Comparison of ENCODE assay signal across 1 cellular context in the genomic region with DNA sequence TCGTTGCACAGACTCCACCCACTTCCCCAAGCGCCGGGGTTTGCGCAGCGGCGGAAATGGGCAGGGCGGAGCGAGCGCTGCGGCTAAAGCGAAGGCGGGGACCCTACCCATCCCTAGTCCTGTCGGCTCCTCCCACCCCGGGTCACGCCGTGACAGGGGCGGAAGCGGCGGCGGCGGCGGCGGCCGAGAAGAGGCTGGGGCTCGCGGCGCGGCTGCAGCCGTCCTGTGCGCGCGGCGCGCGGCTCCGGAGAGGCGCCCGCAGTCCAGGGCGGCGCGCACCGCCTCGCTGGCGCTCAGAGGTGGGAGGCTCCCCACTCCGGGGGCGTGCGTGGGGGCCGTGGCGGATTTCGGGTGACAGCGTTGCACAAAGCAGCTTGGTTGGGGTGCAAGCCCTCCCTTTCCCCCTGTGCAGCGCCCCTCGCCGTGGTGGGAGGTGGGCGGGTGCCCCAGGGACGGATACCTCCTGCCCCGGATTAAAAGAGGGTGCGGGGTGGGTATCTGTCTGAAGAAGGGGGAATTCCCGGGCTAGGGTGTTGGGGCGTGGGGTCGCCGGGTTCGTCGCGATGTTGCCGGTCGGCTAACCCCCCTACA.
TF ChIP-seq lines count a peak whose summit lies in the region.

A gene with protein sequence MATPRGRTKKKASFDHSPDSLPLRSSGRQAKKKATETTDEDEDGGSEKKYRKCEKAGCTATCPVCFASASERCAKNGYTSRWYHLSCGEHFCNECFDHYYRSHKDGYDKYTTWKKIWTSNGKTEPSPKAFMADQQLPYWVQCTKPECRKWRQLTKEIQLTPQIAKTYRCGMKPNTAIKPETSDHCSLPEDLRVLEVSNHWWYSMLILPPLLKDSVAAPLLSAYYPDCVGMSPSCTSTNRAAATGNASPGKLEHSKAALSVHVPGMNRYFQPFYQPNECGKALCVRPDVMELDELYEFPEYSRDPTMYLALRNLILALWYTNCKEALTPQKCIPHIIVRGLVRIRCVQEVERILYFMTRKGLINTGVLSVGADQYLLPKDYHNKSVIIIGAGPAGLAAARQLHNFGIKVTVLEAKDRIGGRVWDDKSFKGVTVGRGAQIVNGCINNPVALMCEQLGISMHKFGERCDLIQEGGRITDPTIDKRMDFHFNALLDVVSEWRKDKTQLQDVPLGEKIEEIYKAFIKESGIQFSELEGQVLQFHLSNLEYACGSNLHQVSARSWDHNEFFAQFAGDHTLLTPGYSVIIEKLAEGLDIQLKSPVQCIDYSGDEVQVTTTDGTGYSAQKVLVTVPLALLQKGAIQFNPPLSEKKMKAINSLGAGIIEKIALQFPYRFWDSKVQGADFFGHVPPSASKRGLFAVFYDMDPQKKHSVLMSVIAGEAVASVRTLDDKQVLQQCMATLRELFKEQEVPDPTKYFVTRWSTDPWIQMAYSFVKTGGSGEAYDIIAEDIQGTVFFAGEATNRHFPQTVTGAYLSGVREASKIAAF (plus strand): TSS at position 150 of the 591 bp plus-strand sequence. CDS start 4,474 bp downstream, outside the sequence.

TF ChIP-seq in HEK293, 187 proteins besides CTCF, POLR2A, EP300 and RAD21 (continued from another document and continues in another):
- peak; percentile 53; the same call in 1 of the 2 replicates for TF ChIP-seq GLIS2 (tag by site-specific recombination; IDR thresholded peaks at IDR 0.05)
- TF ChIP-seq KLF16 (tag by site-specific recombination; IDR thresholded peaks at IDR 0.05) = no peak
- TF ChIP-seq KLF17 (tag by site-specific recombination; IDR thresholded peaks at IDR 0.05) = no peak
- no peak for TF ChIP-seq ZNF423 (tag by site-specific recombination; IDR thresholded peaks at IDR 0.05)
- no peak for TF ChIP-seq GLIS1 (tag by site-specific recombination; IDR thresholded peaks at IDR 0.05)
- no peak for TF ChIP-seq ZBTB44 (tag by site-specific recombination; IDR thresholded peaks at IDR 0.05)
- TF ChIP-seq PRDM6 (tag by site-specific recombination; IDR thresholded peaks at IDR 0.05) = no peak
- TF ChIP-seq ZNF416 (tag by site-specific recombination; IDR thresholded peaks at IDR 0.05) = no peak
- no peak for TF ChIP-seq ZNF169 (tag by site-specific recombination; IDR thresholded peaks at IDR 0.05)
- TF ChIP-seq ZSCAN30 (tag by site-specific recombination; IDR thresholded peaks at IDR 0.05) = peak; percentile 76; the same call in 1 of the 2 replicates
- no peak for TF ChIP-seq KLF7 (tag by site-specific recombination; IDR thresholded peaks at IDR 0.05; ENCODE audit: borderline replicate concordance)
- TF ChIP-seq KLF8 (tag by site-specific recombination; IDR thresholded peaks at IDR 0.05) = no peak; the same call in 1 of the 2 replicates
- no peak for TF ChIP-seq ZSCAN23 (tag by site-specific recombination; IDR thresholded peaks at IDR 0.05)
- TF ChIP-seq ZNF175 (tag by site-specific recombination; IDR thresholded peaks at IDR 0.05) = no peak
- no peak for TF ChIP-seq ZNF48 (tag by site-specific recombination; IDR thresholded peaks at IDR 0.05)
- TF ChIP-seq ZNF391 (tag by site-specific recombination; IDR thresholded peaks at IDR 0.05; ENCODE audit: borderline replicate concordance, low read depth) = 0 out of 2 replicates have a peak, but pooled peaks have one; percentile 27
- TF ChIP-seq ZNF133 (tag by site-specific recombination; IDR thresholded peaks at IDR 0.05) = no peak
- no peak for TF ChIP-seq ZNF510 (tag by site-specific recombination; IDR thresholded peaks at IDR 0.05; ENCODE audit: insufficient replicate concordance)
- TF ChIP-seq HOXA7 (CRISPR knock-in tag; IDR thresholded peaks at IDR 0.05; ENCODE audit: borderline replicate concordance) = no peak
- TF ChIP-seq ZNF521 (tag by site-specific recombination; IDR thresholded peaks at IDR 0.05) = no peak
- no peak for TF ChIP-seq ZNF623 (tag by site-specific recombination; IDR thresholded peaks at IDR 0.05)
- no peak for TF ChIP-seq ZNF747 (tag by site-specific recombination; IDR thresholded peaks at IDR 0.05)
- TF ChIP-seq ZNF112 (tag by site-specific recombination; IDR thresholded peaks at IDR 0.05) = no peak
- TF ChIP-seq ZNF23 (tag by site-specific recombination; IDR thresholded peaks at IDR 0.05; ENCODE audit: borderline replicate concordance) = no peak
- no peak for TF ChIP-seq OVOL3 (tag by site-specific recombination; IDR thresholded peaks at IDR 0.05)
- TF ChIP-seq INSM2 (tag by site-specific recombination; IDR thresholded peaks at IDR 0.05) = 0 out of 2 replicates have a peak, but pooled peaks have one; percentile 31
- TF ChIP-seq ZNF324 (tag by site-specific recombination; IDR thresholded peaks at IDR 0.05) = no peak
- TF ChIP-seq PATZ1 (tag by site-specific recombination; IDR thresholded peaks at IDR 0.05) = peak; percentile 43; the same call in 1 of the 2 replicates
- TF ChIP-seq ZNF830 (tag by site-specific recombination; IDR thresholded peaks at IDR 0.05; ENCODE audit: low read depth) = no peak
- no peak for TF ChIP-seq ZNF837 (tag by site-specific recombination; IDR thresholded peaks at IDR 0.05)
- TF ChIP-seq ZNF473 (tag by site-specific recombination; IDR thresholded peaks at IDR 0.05) = no peak
- TF ChIP-seq, protein P1, sequence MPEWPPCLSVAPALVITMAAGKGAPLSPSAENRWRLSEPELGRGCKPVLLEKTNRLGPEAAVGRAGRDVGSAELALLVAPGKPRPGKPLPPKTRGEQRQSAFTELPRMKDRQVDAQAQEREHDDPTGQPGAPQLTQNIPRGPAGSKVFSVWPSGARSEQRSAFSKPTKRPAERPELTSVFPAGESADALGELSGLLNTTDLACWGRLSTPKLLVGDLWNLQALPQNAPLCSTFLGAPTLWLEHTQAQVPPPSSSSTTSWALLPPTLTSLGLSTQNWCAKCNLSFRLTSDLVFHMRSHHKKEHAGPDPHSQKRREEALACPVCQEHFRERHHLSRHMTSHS (tag by site-specific recombination; IDR thresholded peaks at IDR 0.05) = no peak
- no peak for TF ChIP-seq ZNF624 (tag by site-specific recombination; IDR thresholded peaks at IDR 0.05)
- TF ChIP-seq, protein P2, sequence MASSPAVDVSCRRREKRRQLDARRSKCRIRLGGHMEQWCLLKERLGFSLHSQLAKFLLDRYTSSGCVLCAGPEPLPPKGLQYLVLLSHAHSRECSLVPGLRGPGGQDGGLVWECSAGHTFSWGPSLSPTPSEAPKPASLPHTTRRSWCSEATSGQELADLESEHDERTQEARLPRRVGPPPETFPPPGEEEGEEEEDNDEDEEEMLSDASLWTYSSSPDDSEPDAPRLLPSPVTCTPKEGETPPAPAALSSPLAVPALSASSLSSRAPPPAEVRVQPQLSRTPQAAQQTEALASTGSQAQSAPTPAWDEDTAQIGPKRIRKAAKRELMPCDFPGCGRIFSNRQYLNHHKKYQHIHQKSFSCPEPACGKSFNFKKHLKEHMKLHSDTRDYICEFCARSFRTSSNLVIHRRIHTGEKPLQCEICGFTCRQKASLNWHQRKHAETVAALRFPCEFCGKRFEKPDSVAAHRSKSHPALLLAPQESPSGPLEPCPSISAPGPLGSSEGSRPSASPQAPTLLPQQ (tag by site-specific recombination; IDR thresholded peaks at IDR 0.05) = no peak
- no peak for TF ChIP-seq BCL11B (tag by site-specific recombination; IDR thresholded peaks at IDR 0.05; ENCODE audit: low read depth)
- no peak for TF ChIP-seq ZNF701 (tag by site-specific recombination; IDR thresholded peaks at IDR 0.05)
- TF ChIP-seq ZSCAN4 (tag by site-specific recombination; IDR thresholded peaks at IDR 0.05) = no peak
- no peak for TF ChIP-seq ZNF571 (tag by site-specific recombination; IDR thresholded peaks at IDR 0.05)
- no peak for TF ChIP-seq ZNF19 (tag by site-specific recombination; IDR thresholded peaks at IDR 0.05; ENCODE audit: low read depth)
- TF ChIP-seq ZNF155 (tag by site-specific recombination; IDR thresholded peaks at IDR 0.05) = no peak
- TF ChIP-seq SCRT1 (tag by site-specific recombination; IDR thresholded peaks at IDR 0.05; ENCODE audit: borderline replicate concordance) = no peak
- TF ChIP-seq ZNF596 (tag by site-specific recombination; IDR thresholded peaks at IDR 0.05) = 0 out of 2 replicates have a peak, but pooled peaks have one; percentile 8
- no peak for TF ChIP-seq ZNF138 (tag by site-specific recombination; IDR thresholded peaks at IDR 0.05; ENCODE audit: borderline replicate concordance)
- TF ChIP-seq, protein P3, sequence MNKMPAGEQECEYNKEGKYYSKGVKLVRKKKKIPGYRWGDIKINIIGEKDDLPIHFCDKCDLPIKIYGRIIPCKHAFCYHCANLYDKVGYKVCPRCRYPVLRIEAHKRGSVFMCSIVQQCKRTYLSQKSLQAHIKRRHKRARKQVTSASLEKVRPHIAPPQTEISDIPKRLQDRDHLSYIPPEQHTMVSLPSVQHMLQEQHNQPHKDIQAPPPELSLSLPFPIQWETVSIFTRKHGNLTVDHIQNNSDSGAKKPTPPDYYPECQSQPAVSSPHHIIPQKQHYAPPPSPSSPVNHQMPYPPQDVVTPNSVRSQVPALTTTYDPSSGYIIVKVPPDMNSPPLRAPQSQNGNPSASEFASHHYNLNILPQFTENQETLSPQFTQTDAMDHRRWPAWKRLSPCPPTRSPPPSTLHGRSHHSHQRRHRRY (tag by site-specific recombination; IDR thresholded peaks at IDR 0.05) = no peak
- no peak for TF ChIP-seq ZNF549 (tag by site-specific recombination; IDR thresholded peaks at IDR 0.05)
- TF ChIP-seq ZNF777 (tag by site-specific recombination; IDR thresholded peaks at IDR 0.05; ENCODE audit: borderline replicate concordance) = no peak
- TF ChIP-seq ZNF132 (tag by site-specific recombination; IDR thresholded peaks at IDR 0.05; ENCODE audit: borderline replicate concordance) = no peak
- peak; percentile 72 for TF ChIP-seq EGR2 (tag by site-specific recombination; IDR thresholded peaks at IDR 0.05; ENCODE audit: low read depth)
- TF ChIP-seq ZNF214 (tag by site-specific recombination; IDR thresholded peaks at IDR 0.05; ENCODE audit: borderline replicate concordance) = no peak
